Comparison of ENCODE assay signal across 8 cellular contexts in the genomic region with DNA sequence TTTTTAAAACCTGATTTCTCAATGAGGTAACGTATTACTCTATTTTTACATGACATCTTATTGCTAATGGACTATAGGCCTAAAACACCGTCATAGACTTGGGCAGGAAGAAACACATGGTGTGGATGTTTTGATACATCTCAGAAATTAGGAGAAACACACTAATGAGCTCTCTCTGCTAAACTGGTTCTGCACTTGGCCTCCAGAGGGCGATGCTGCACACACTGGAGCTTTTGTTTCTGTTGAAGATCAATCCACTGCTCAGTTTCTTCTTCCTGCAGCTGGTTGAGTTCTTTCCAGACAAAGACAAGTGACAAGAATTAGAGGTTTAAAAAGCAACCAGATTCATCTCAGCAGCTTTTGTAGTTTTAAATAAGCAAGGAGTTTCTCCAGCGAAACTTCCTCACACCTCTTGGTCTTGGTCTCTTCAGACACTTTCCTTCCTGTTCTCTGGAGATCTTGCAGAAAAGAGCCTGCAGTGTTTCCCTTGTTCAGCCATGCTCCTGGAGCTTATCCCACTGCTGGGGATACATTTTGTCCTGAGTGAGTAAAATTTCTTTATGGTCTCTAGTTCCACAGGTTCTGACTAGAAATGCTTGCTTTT.
A peak's percentile ranks its signal among the peaks of the same experiment; 100 is the strongest.
DNase-seq lines count a peak whose midpoint lies in the region; ATAC-seq and TF ChIP-seq lines count a peak whose summit lies in the region.

No MANE protein-coding gene starts in this region.

- no peaks in the 10 kb centered on the region for H3K27me3 ChIP-seq in CD4-positive, alpha-beta T cell (ENCODE audit: control insufficient read depth, insufficient read depth, low read length)
- no peaks in the 10 kb centered on the region; the same call in 1 of the 2 replicates for H3K27me3 ChIP-seq in H7 (ENCODE audit: control insufficient read depth, insufficient read depth, low read length)
- H3K27me3 ChIP-seq in SK-N-SH (ENCODE audit: insufficient read depth): no peaks in the 10 kb centered on the region; the same call in 1 of the 2 replicates

- H3K4me3 Mint-ChIP-seq in CD4-positive, alpha-beta T cell: peak overlapping the region; percentile 88
- peak overlapping the region; percentile 76 for H3K4me3 Mint-ChIP-seq in activated naive CD8-positive, alpha-beta T cell

- H3K27ac ChIP-seq in CD4-positive, alpha-beta T cell (ENCODE audit: low read depth, low read length): peak overlapping the region; percentile 37
- no peak overlapping the region for H3K27ac ChIP-seq in SK-N-SH (ENCODE audit: low read depth in 2 of 2, low read length in 1 of 2)

- H3K9ac ChIP-seq in SK-N-SH: no peak overlapping the region

- peak; percentile 80 for TF ChIP-seq CTCF in CD4-positive, alpha-beta T cell (IDR thresholded peaks at IDR 0.05)
- peak; percentile 81 for TF ChIP-seq CTCF in SK-N-SH (IDR thresholded peaks at IDR 0.05)

- no peak overlapping the region for H2AFZ ChIP-seq in SK-N-SH (ENCODE audit: low read depth)

- no peak overlapping the region for H3K4me2 ChIP-seq in SK-N-SH

- H3K9me3 Mint-ChIP-seq in CD4-positive, alpha-beta T cell: no peaks in the 10 kb centered on the region
- no peaks in the 10 kb centered on the region for H3K9me3 Mint-ChIP-seq in activated naive CD8-positive, alpha-beta T cell (ENCODE audit: low read depth)

- no peaks in the 10 kb centered on the region for H3K9me3 ChIP-seq in CD4-positive, alpha-beta T cell (ENCODE audit: control insufficient read depth, low read length)
- H3K9me3 ChIP-seq in SK-N-SH: no peaks in the 10 kb centered on the region

- H4K20me1 ChIP-seq in SK-N-SH (ENCODE audit: insufficient read depth): no peaks in the 10 kb centered on the region

- CTCF ChIA-PET in CD4-positive, alpha-beta T cell (lab: Charles Lee): interaction anchor here (0.5 to 2.7 kb wide), 13 partner anchors 10 to 914 kb away, joined by 3 to 14 read pairs (median 3); a partner anchor contains a TSS
- CTCF ChIA-PET in SK-N-SH (lab: Yijun Ruan, JAX): interaction anchor here (0.7 to 2.0 kb wide), 8 partner anchors 10 to 126 kb away, joined by 3 to 9 read pairs (median 4); no protein-coding TSS in a partner anchor

- WGBS in SK-N-SH (ENCODE audit: low lambda C conversion rate): under 1% methylated on average over 4 of the region's 4 CpGs

- H3K9me2 ChIP-seq in SK-N-SH: no peaks in the 10 kb centered on the region

- H3K4me1 ChIP-seq in SK-N-SH (ENCODE audit: control insufficient read depth in 1 of 2, insufficient read depth in 2 of 2, low read depth in 1 of 2, low read length in 1 of 2): no peaks in the 10 kb centered on the region

- H3F3A ChIP-seq in SK-N-SH (replicated peaks; ENCODE audit: insufficient read depth): no peaks in the 10 kb centered on the region

- H3K27me3 Mint-ChIP-seq in CD4-positive, alpha-beta T cell: peaks cover 17% of the 10 kb centered on the region
- H3K27me3 Mint-ChIP-seq in activated naive CD8-positive, alpha-beta T cell: peaks cover 2% of the 10 kb centered on the region

- H3K36me3 ChIP-seq in H7 (replicated peaks; ENCODE audit: control insufficient read depth, insufficient read depth, low read length) (no peaks in the 10 kb centered on the region), SK-N-SH (replicated peaks in 1 of 2; ENCODE audit: control insufficient read depth in 1 of 2, insufficient read depth in 2 of 2, low read length in 1 of 2) (no peaks in the 10 kb centered on the region)

- ATAC-seq in CD4-positive, alpha-beta T cell (ENCODE audit: poor library complexity): peak; percentile 82
- no peak for ATAC-seq in GM21447 (IDR thresholded peaks at IDR 0.05; ENCODE audit: unreplicated experiment)

- no peak for TF ChIP-seq EP300 in SK-N-SH (IDR thresholded peaks at IDR 0.05; ENCODE audit: borderline replicate concordance in 1 of 2, low read depth in 1 of 2, low read length in 1 of 2)

- peaks cover 9% of the 10 kb centered on the region for H3K36me3 Mint-ChIP-seq in CD4-positive, alpha-beta T cell (ENCODE audit: low read depth)
- H3K36me3 Mint-ChIP-seq in activated naive CD8-positive, alpha-beta T cell: no peaks in the 10 kb centered on the region

- no peaks in the 10 kb centered on the region for H3K79me2 ChIP-seq in SK-N-SH (ENCODE audit: insufficient read depth)

- no peak for TF ChIP-seq RAD21 in SK-N-SH (IDR thresholded peaks at IDR 0.05; ENCODE audit: low read length)

- H3K27ac Mint-ChIP-seq in CD4-positive, alpha-beta T cell: peak overlapping the region; percentile 69
- H3K27ac Mint-ChIP-seq in activated naive CD8-positive, alpha-beta T cell: peak overlapping the region; percentile 90

- peak; percentile 63 to 76 (median 68) for DNase-seq in CD4-positive, alpha-beta T cell
- DNase-seq in H7: peak; percentile 22
- peak; percentile 2 for DNase-seq in SK-N-SH
- peak; percentile 34 for DNase-seq in iPS-NIHi7 (ENCODE audit: extremely low spot score)
- DNase-seq in stimulated activated CD4-positive, alpha-beta T cell treated with anti-CD3 and anti-CD28 coated beads, Interleukin-1b, Interleukin-23, amount 100 ng/mL, for 4 hours (ENCODE audit: low read depth in 2 of 2): peak; percentile 58 to 61
- no peak for DNase-seq in HK-2 (ENCODE audit: unreplicated experiment)

- H3K4me1 Mint-ChIP-seq in CD4-positive, alpha-beta T cell (ENCODE audit: low read depth): peaks cover 18% of the 10 kb centered on the region
- H3K4me1 Mint-ChIP-seq in activated naive CD8-positive, alpha-beta T cell (ENCODE audit: low read depth): peaks cover 22% of the 10 kb centered on the region

- no peak overlapping the region for H3K4me3 ChIP-seq in H7 (ENCODE audit: insufficient read depth, low read depth, low read length)
- H3K4me3 ChIP-seq in SK-N-SH (ENCODE audit: low read depth in 2 of 2, low read length in 1 of 2): no peak overlapping the region; a peak in 1 of 4 replicates

- intact Hi-C loops in CD4-positive, alpha-beta T cell (cut with DNase I, micrococcal nuclease): no loop called here

- POLR2A ChIA-PET in CD4-positive, alpha-beta T cell (lab: Charles Lee): interaction anchor here (0.6 to 2.6 kb wide), 19 partner anchors 10 to 1243 kb away, joined by 3 to 25 read pairs (median 4); a partner anchor contains a TSS
- POLR2A ChIA-PET in SK-N-SH (lab: Yijun Ruan, JAX): no interaction called here

TF ChIP-seq in SK-N-SH, 30 proteins besides CTCF, POLR2A, EP300 and RAD21:
- TF ChIP-seq TCF12 (IDR thresholded peaks at IDR 0.05) (no peak), EZH2phosphoT487 (IDR thresholded peaks at IDR 0.05; ENCODE audit: borderline replicate concordance, low read depth) (no peak), RFX5 (IDR thresholded peaks at IDR 0.05; ENCODE audit: low read length) (no peak), CHD2 (IDR thresholded peaks at IDR 0.05; ENCODE audit: low read length, partially characterized antibody) (no peak), GABPA (IDR thresholded peaks at IDR 0.05; ENCODE audit: low read depth) (no peak), ELF1 (IDR thresholded peaks at IDR 0.05) (no peak), SMC3 (IDR thresholded peaks at IDR 0.05; ENCODE audit: low read depth, low read length) (no peak), FOSL2 (IDR thresholded peaks at IDR 0.05; ENCODE audit: borderline replicate concordance, low read depth) (no peak)
- TF ChIP-seq, protein P1, sequence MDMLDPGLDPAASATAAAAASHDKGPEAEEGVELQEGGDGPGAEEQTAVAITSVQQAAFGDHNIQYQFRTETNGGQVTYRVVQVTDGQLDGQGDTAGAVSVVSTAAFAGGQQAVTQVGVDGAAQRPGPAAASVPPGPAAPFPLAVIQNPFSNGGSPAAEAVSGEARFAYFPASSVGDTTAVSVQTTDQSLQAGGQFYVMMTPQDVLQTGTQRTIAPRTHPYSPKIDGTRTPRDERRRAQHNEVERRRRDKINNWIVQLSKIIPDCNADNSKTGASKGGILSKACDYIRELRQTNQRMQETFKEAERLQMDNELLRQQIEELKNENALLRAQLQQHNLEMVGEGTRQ (IDR thresholded peaks at IDR 0.05; ENCODE audit: borderline replicate concordance, low read depth, low read length): no peak
- TF ChIP-seq, protein P2, sequence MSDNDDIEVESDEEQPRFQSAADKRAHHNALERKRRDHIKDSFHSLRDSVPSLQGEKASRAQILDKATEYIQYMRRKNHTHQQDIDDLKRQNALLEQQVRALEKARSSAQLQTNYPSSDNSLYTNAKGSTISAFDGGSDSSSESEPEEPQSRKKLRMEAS (IDR thresholded peaks at IDR 0.05; ENCODE audit: low read depth): no peak
TF ChIP-seq in SK-N-SH: peak in this region for 0.
